30 cellular contexts compared by ENCODE assay signal in genomic region chr1:211482306-211482705, GRCh38. TPM values are rescaled to one million over a fixed set of nuclear protein-coding genes. Genes with fewer than 3 reads are reported as not detected.
"Had no signal": no experiment of that assay in that cellular context is flagged by ENCODE, and none has a peak within 500 bp of the region (broad histone marks: within the 10 kb centered on the region; RNA-seq: fewer than 3 reads in every experiment).

No MANE protein-coding gene starts in this region.

- H3K27me3 ChIP-seq: SJCRH30 had no signal

- H3K4me3 Mint-ChIP-seq: activated CD4-positive, alpha-beta T cell treated with anti-CD3 and anti-CD28 coated beads for 36 hours; activated CD4-positive, alpha-beta T cell treated with anti-CD3 and anti-CD28 coated beads, Interleukin-2, amount 10 ng/mL, durations not matched to agents 7 days and 5 days; activated naive CD8-positive, alpha-beta T cell treated with anti-CD3 and anti-CD28 coated beads for 36 hours; activated T-cell treated with anti-CD3 and anti-CD28 coated beads, Interleukin-2, amount 50 U/mL, for 4 hours; activated T-helper 1 cell treated with anti-CD3 and anti-CD28 coated beads, Interleukin-12 subunit alpha, Interleukin-12 subunit beta, Interleukin-2, Interleukin-4 antibody, amounts not matched to agents 30 ng/mL and 10 ng/mL and 1 ng/mL, durations not matched to agents 14 hours and 24 hours and 36 hours; central memory CD8-positive, alpha-beta T cell; WTC11 had no signal

- H3K36me3 ChIP-seq: brain microvascular endothelial cell, SJCRH30 had no signal

- DNase-seq: activated CD4-positive, alpha-beta T cell treated with anti-CD3 and anti-CD28 coated beads for 36 hours; activated CD4-positive, alpha-beta T cell treated with anti-CD3 and anti-CD28 coated beads, Interleukin-2, amount 10 ng/mL, durations not matched to agents 7 days and 5 days; activated CD4-positive, alpha-beta T cell treated with anti-CD3 and anti-CD28 coated beads, Interleukin-2, amount 50 U/mL, for 48 hours; activated naive CD4-positive, alpha-beta T cell; activated naive CD4-positive, alpha-beta T cell treated with anti-CD3 and anti-CD28 coated beads, Interleukin-2, amount 50 U/mL, for 16 hours; activated naive CD8-positive, alpha-beta T cell treated with anti-CD3 and anti-CD28 coated beads for 36 hours; activated T-cell treated with anti-CD3 and anti-CD28 coated beads for 4 hours; activated T-cell treated with anti-CD3 and anti-CD28 coated beads, Interleukin-2, amount 50 U/mL, for 4 hours; amniotic stem cell; aorta; brain microvascular endothelial cell; IMR-90; NCI-H1092 treated with DMSO at 0.1 percent for 48 hours; NCI-H1417 treated with DMSO at 0.1 percent for 48 hours; NCI-H187 treated with DMSO at 0.1 percent for 48 hours; NCI-H2081; NCI-H226; NCI-H446 treated with DMSO at 0.1 percent for 48 hours; NCI-H524; NCI-H69; SHP77; SJCRH30 had no signal

- H3K4me1 Mint-ChIP-seq: activated CD4-positive, alpha-beta T cell treated with anti-CD3 and anti-CD28 coated beads for 36 hours; activated CD4-positive, alpha-beta T cell treated with anti-CD3 and anti-CD28 coated beads, Interleukin-2, amount 10 ng/mL, durations not matched to agents 7 days and 5 days; activated naive CD8-positive, alpha-beta T cell treated with anti-CD3 and anti-CD28 coated beads for 36 hours; central memory CD8-positive, alpha-beta T cell had no signal

- H3K9me3 Mint-ChIP-seq: activated CD4-positive, alpha-beta T cell treated with anti-CD3 and anti-CD28 coated beads, Interleukin-2, amount 10 ng/mL, durations not matched to agents 7 days and 5 days; activated naive CD8-positive, alpha-beta T cell treated with anti-CD3 and anti-CD28 coated beads for 36 hours; activated T-cell treated with anti-CD3 and anti-CD28 coated beads, Interleukin-2, amount 50 U/mL, for 4 hours; activated T-helper 1 cell treated with anti-CD3 and anti-CD28 coated beads, Interleukin-12 subunit alpha, Interleukin-12 subunit beta, Interleukin-2, Interleukin-4 antibody, amounts not matched to agents 30 ng/mL and 10 ng/mL and 1 ng/mL, durations not matched to agents 14 hours and 24 hours and 36 hours; central memory CD8-positive, alpha-beta T cell; WTC11 had no signal

- H3K27ac ChIP-seq: brain microvascular endothelial cell, SJCRH30, SK-N-MC had no signal

- H3K36me3 Mint-ChIP-seq: activated naive CD8-positive, alpha-beta T cell treated with anti-CD3 and anti-CD28 coated beads for 36 hours; WTC11 had no signal

- H3K9me3 ChIP-seq: SJCRH30 had no signal

- H3K27ac Mint-ChIP-seq: activated CD4-positive, alpha-beta T cell treated with anti-CD3 and anti-CD28 coated beads for 36 hours; activated CD4-positive, alpha-beta T cell treated with anti-CD3 and anti-CD28 coated beads, Interleukin-2, amount 10 ng/mL, durations not matched to agents 7 days and 5 days; activated naive CD8-positive, alpha-beta T cell treated with anti-CD3 and anti-CD28 coated beads for 36 hours; activated T-helper 1 cell treated with anti-CD3 and anti-CD28 coated beads, Interleukin-12 subunit alpha, Interleukin-12 subunit beta, Interleukin-2, Interleukin-4 antibody, amounts not matched to agents 30 ng/mL and 10 ng/mL and 1 ng/mL, durations not matched to agents 14 hours and 24 hours and 36 hours; WTC11 had no signal

- H3K4me3 ChIP-seq: K562, SJCRH30, SK-N-MC had no signal

RNA-seq across cellular contexts. Expression of gene RD3, which starts 9.7 kb away (rescaled TPM):
- total RNA-seq: activated CD4-positive, alpha-beta T cell treated with anti-CD3 and anti-CD28 coated beads for 36 hours; activated CD4-positive, alpha-beta T cell treated with anti-CD3 and anti-CD28 coated beads, Interleukin-2, amount 10 ng/mL, durations not matched to agents 7 days and 5 days; activated naive CD8-positive, alpha-beta T cell treated with anti-CD3 and anti-CD28 coated beads for 36 hours; activated T-cell treated with anti-CD3 and anti-CD28 coated beads, Interleukin-2, amount 50 U/mL, for 4 hours; activated T-helper 1 cell treated with anti-CD3 and anti-CD28 coated beads, Interleukin-12 subunit alpha, Interleukin-12 subunit beta, Interleukin-2, Interleukin-4 antibody, amounts not matched to agents 30 ng/mL and 10 ng/mL and 1 ng/mL, durations not matched to agents 14 hours and 24 hours and 36 hours; aorta; IMR-90; K562; RPMI7951; T-helper 1 cell treated with Interleukin-12 subunit alpha and Interleukin-12 subunit beta and Interleukin-4 antibody, amounts not matched to agents 30 ng/mL and 1 ng/mL, for 36 hours; T-helper 2 cell treated with Interferon-gamma antibody and Interleukin-4, amounts not matched to agents 100 ng/mL and 5 ng/mL, for 36 hours had no signal
- polyA plus RNA-seq: aorta, IMR-90, K562 had no signal
